ENCODE assay signal across 7 cellular contexts in genomic region chr10:133336131-133337078, GRCh38. TPM values are rescaled to one million over a fixed set of nuclear protein-coding genes. Genes with fewer than 3 reads are reported as not detected.
DNase-seq lines count a peak whose midpoint lies in the region; ATAC-seq and TF ChIP-seq lines count a peak whose summit lies in the region.

Gene CALY, minus strand, starts transcription at chr10:133336896. Its CDS starts 7,907 bp downstream, at chr10:133328989.

- H3K9me3 ChIP-seq in ectodermal cell (ENCODE audit: control insufficient read depth, low read length) (no peaks in the 10 kb centered on the region), tibial nerve (peaks cover 0 to 4% (median 0%) of the 10 kb centered on the region in 4 donors)

- peaks cover 2% of the 10 kb centered on the region for H3K36me3 Mint-ChIP-seq in osteocyte (ENCODE audit: unreplicated experiment)

- 27 to 29% methylated on average over 98 of the region's 98 CpGs for WGBS in ectodermal cell, 2 experiments
- 5 to 9% methylated on average over 35 to 80 of the region's 98 CpGs for WGBS in tibial nerve, 2 donors

- H3K4me3 Mint-ChIP-seq in osteocyte (ENCODE audit: unreplicated experiment), result no peak within 1 kb of the TSS

- peaks cover 3% of the 10 kb centered on the region for H3K4me1 Mint-ChIP-seq in osteocyte (ENCODE audit: unreplicated experiment)

- H3K27ac ChIP-seq in ectodermal cell (ENCODE audit: insufficient read depth, low read depth, low read length, poor library complexity, severe bottlenecking), result no peak within 1 kb of the TSS
- H3K27ac ChIP-seq in tibial nerve, result no peak within 1 kb of the TSS

- TF ChIP-seq POLR2A in tibial nerve (IDR thresholded peaks at IDR 0.05), result no peak

- H3K9me3 Mint-ChIP-seq in osteocyte (ENCODE audit: unreplicated experiment), result peaks cover 5% of the 10 kb centered on the region

- DNase-seq in Jurkat, Clone E6-1 (ENCODE audit: low read depth, low spot score), result peak; percentile 86
- DNase-seq in activated CD4-positive, alpha-beta T cell treated with anti-CD3 and anti-CD28 coated beads, Interleukin-2, amount 50 U/mL, for 48 hours, result peak; percentile 62 to 63
- peak; percentile 86 for DNase-seq in osteocyte (ENCODE audit: extremely low spot score, unreplicated experiment)
- DNase-seq in tibial nerve (ENCODE audit: low spot score in 2 of 2), result no peak
- no peak for DNase-seq in LoVo (ENCODE audit: low spot score)

- H3K27me3 ChIP-seq in ectodermal cell (ENCODE audit: control insufficient read depth, insufficient read depth, low read length, poor library complexity, severe bottlenecking) (peaks cover 73% of the 10 kb centered on the region), tibial nerve (peaks cover 3 to 87% of the 10 kb centered on the region in 2 donors)

- TF ChIP-seq EP300 in tibial nerve (IDR thresholded peaks at IDR 0.05), result no peak

- no peaks in the 10 kb centered on the region for H3K36me3 ChIP-seq in ectodermal cell (ENCODE audit: control insufficient read depth, insufficient read depth, low read length)
- H3K36me3 ChIP-seq in tibial nerve, result no peaks in the 10 kb centered on the region

- ATAC-seq in GM21526 (IDR thresholded peaks at IDR 0.05; ENCODE audit: low FRiP score, unreplicated experiment), result no peak

- no peak within 1 kb of the TSS for H3K27ac Mint-ChIP-seq in osteocyte (ENCODE audit: unreplicated experiment)

- TF ChIP-seq CTCF in osteocyte (IDR thresholded peaks at IDR 0.05), result no peak
- TF ChIP-seq CTCF in tibial nerve (IDR thresholded peaks at IDR 0.05), result no peak

- H3K27me3 Mint-ChIP-seq in osteocyte (ENCODE audit: unreplicated experiment), result peaks cover 27% of the 10 kb centered on the region

- H3K4me3 ChIP-seq in Jurkat, Clone E6-1 (ENCODE audit: low read length), result no peak within 1 kb of the TSS
- peak within 1 kb of the TSS; percentile 36 for H3K4me3 ChIP-seq in ectodermal cell (ENCODE audit: insufficient read depth, low read depth, low read length)
- peak within 1 kb of the TSS; percentile 11 to 47 (median 32) for H3K4me3 ChIP-seq in tibial nerve

- H3K4me1 ChIP-seq in ectodermal cell (ENCODE audit: control insufficient read depth, insufficient read depth, low read length) (peaks cover 13% of the 10 kb centered on the region), tibial nerve (peaks cover 5 to 25% (median 20%) of the 10 kb centered on the region in 4 donors)

RNA-seq across cellular contexts. Expression of gene CALY, which starts in this region (rescaled TPM):
- 1.6 TPM for polyA plus RNA-seq in Jurkat, Clone E6-1 (2012; ENCODE audit: insufficient read depth, insufficient read length)
- 0.96 TPM for polyA plus RNA-seq in ectodermal cell (2013, experiment 1 of 4)
- 1.8 TPM for polyA plus RNA-seq in ectodermal cell (2013, experiment 2 of 4)
- polyA plus RNA-seq in ectodermal cell (2013, experiment 3 of 4), result 1.1 TPM
- polyA plus RNA-seq in ectodermal cell (2013, experiment 4 of 4), result 1.4 TPM
- total RNA-seq in osteocyte (3.5 TPM in 2 replicates), tibial nerve (1 to 10 TPM in 2 of 4 donors, under 1 TPM in 1, not detected in 1; 0.60 to 4.4 (median 1.2) TPM)

Comparison
In these comparisons a context has a peak if more than half of its experiments do, and no peak if none do; other contexts are left out.
1. DNase-seq: peak in Jurkat, Clone E6-1 (single experiment), activated CD4-positive, alpha-beta T cell treated with anti-CD3 and anti-CD28 coated beads, Interleukin-2, amount 50 U/mL, for 48 hours (2 of 2) and osteocyte (single experiment); none in tibial nerve (0 of 2) and LoVo (single experiment).